In genomic region chr2:87076253-87077027, GRCh38 we compare ENCODE assay signal across 8 cellular contexts. TPM values are rescaled to one million over a fixed set of nuclear protein-coding genes. Genes with fewer than 3 reads are reported as not detected.
A peak's percentile ranks its signal among the peaks of the same experiment; 100 is the strongest.
DNase-seq lines count a peak whose midpoint lies in the region; ATAC-seq and TF ChIP-seq lines count a peak whose summit lies in the region.
"Not testable (repeated sequence)": the region's sequence is repeated elsewhere in the genome, so short reads cannot be mapped to it uniquely, and the experiment has no call there.

No MANE protein-coding gene starts in this region.

- not testable (repeated sequence) for H3K36me3 ChIP-seq in vagina

- peak overlapping the region; percentile 58 to 77 (median 65) for H3K4me3 ChIP-seq in skin epidermis
- peak overlapping the region; percentile 68 to 75 for H3K4me3 ChIP-seq in vagina

- not testable (repeated sequence) for H3K27me3 ChIP-seq in vagina

- DNase-seq in LoVo (ENCODE audit: low spot score), result peak; percentile 86
- DNase-seq in activated CD8-positive, alpha-beta memory T cell treated with anti-CD3 and anti-CD28 coated beads for 48 hours (ENCODE audit: low read depth in 2 of 3, low spot score in 2 of 3), result peak; percentile 70 to 80 (median 73)
- DNase-seq in dermis microvascular lymphatic vessel endothelial cell (ENCODE audit: low read depth in 2 of 2), result peak; percentile 78 to 91
- DNase-seq in kidney tubule cell (ENCODE audit: low spot score), result peak; percentile 89
- DNase-seq in vagina (ENCODE audit: extremely low spot score in 2 of 2), result not testable (repeated sequence)

- H3K27ac ChIP-seq in skin epidermis (peak overlapping the region; percentile 82 to 97 (median 92)), vagina (peak overlapping the region; percentile 93)

- intact Hi-C loops in vagina (cut with DNase I), result not testable (repeated sequence)

- ATAC-seq in GM18499 (IDR thresholded peaks at IDR 0.05; ENCODE audit: insufficient read depth, unreplicated experiment) (peak; percentile 84), HG02588 (IDR thresholded peaks at IDR 0.05; ENCODE audit: unreplicated experiment) (peak; percentile 90)

- not testable (repeated sequence) for H3K4me1 ChIP-seq in vagina

- H3K9me3 ChIP-seq in vagina, result not testable (repeated sequence)

- TF ChIP-seq POLR2A in vagina (IDR thresholded peaks at IDR 0.05), result peak in 1 of 2 donors; percentile 62

- TF ChIP-seq CTCF in vagina (IDR thresholded peaks at IDR 0.05), result not testable (repeated sequence)

RNA-seq across cellular contexts. Expression of gene PLGLB1, which starts 54.8 kb away (rescaled TPM):
- total RNA-seq in dermis microvascular lymphatic vessel endothelial cell (0.39 and 0.63 TPM in 2 replicates), vagina (2.2 TPM)
